ENCODE assay signal across 24 cellular contexts in the genomic region with DNA sequence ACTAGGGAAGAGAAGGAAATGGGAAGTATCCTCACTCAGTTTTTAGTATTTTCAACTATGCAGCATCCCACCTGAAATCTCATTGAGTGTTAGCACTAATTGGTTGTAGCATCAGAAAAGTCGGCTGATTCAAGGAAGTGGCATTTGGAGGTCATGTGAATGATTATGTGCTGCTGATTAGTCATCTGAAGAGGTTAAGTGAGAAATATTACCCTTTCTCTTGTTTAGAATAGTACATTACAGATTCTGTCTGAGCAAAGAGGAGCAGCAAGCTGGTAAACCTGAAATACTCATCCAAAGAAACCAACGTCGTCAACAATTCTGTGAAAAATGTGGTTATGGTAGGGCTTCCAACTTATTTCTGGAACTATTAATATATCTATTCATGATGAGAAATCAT.
DNase-seq lines count a peak whose midpoint lies in the region; ATAC-seq and TF ChIP-seq lines count a peak whose summit lies in the region.
"Had no signal": no experiment of that assay in that cellular context is flagged by ENCODE, and none has a peak within 500 bp of the region (broad histone marks: within the 10 kb centered on the region; RNA-seq: fewer than 3 reads in every experiment).

No MANE protein-coding gene starts in this region.

- H3F3A ChIP-seq in GM23248 (ENCODE audit: insufficient read depth), result peaks cover 33% of the 10 kb centered on the region

- H3K9me3 ChIP-seq in GM23248 (ENCODE audit: low read depth), result no peaks in the 10 kb centered on the region
- H3K9me3 ChIP-seq: BLaER1, vagina had no signal

- no peak for TF ChIP-seq CTCF in RWPE1 (conservative IDR thresholded peaks at IDR 0.05; ENCODE audit: low read depth)
- TF ChIP-seq CTCF in fibroblast of mammary gland (conservative IDR thresholded peaks at IDR 0.05; ENCODE audit: control insufficient read depth, insufficient read depth, low read depth, low read length), result no peak
- TF ChIP-seq CTCF in retinal pigment epithelial cell (conservative IDR thresholded peaks at IDR 0.05; ENCODE audit: low read depth, low read length), result no peak

- peak overlapping the region; percentile 72 for H3K27ac ChIP-seq in GM23248
- no peak overlapping the region for H3K27ac ChIP-seq in RWPE1
- H3K27ac ChIP-seq: BLaER1, vagina, WERI-Rb-1 had no signal

- no peak overlapping the region for H2AFZ ChIP-seq in GM23248

- peaks cover 34% of the 10 kb centered on the region for H3K4me1 ChIP-seq in GM23248 (ENCODE audit: insufficient read depth)
- H3K4me1 ChIP-seq: BLaER1, vagina had no signal

- POLR2A ChIA-PET in RWPE1 (lab: Yijun Ruan, JAX; ENCODE audit: low non-redundant PET), result no interaction called here

- no peaks in the 10 kb centered on the region for H3K79me2 ChIP-seq in GM23248 (ENCODE audit: insufficient read depth)

- H3K36me3 ChIP-seq in GM23248 (ENCODE audit: low read depth), result no peaks in the 10 kb centered on the region
- H3K36me3 ChIP-seq: BLaER1, vagina, WERI-Rb-1 had no signal

- DNase-seq in GM23248 (peak; percentile 78), RWPE1 (ENCODE audit: low spot score) (peak; percentile 38), fibroblast of mammary gland (ENCODE audit: low read depth) (peak; percentile 43), retinal pigment epithelial cell (ENCODE audit: low read depth) (peak; percentile 53), HT-29 (ENCODE audit: low spot score) (no peak), NCI-H1417 treated with DMSO at 0.1 percent for 48 hours (lab: John Stamatoyannopoulos, UW) (no peak)
- DNase-seq: activated CD8-positive, alpha-beta T cell treated with anti-CD3 and anti-CD28 coated beads for 36 hours; activated naive CD4-positive, alpha-beta T cell treated with anti-CD3 and anti-CD28 coated beads, Interleukin-2, amount 10 ng/mL, durations not matched to agents 7 days and 5 days; activated T-cell treated with anti-CD3 and anti-CD28 coated beads, Interleukin-2, amount 50 U/mL, for 4 hours; GF-D8; islet precursor cell; mesendoderm; NCI-H187 treated with DMSO at 0.1 percent for 48 hours; NCI-H446; stimulated activated CD8-positive, alpha-beta memory T cell treated with anti-CD3 and anti-CD28 coated beads, Interleukin-4, amount 100 ng/mL, for 48 hours; substantia nigra; T-cell; WERI-Rb-1 had no signal

- peak overlapping the region; percentile 69 for H3K4me2 ChIP-seq in GM23248 (ENCODE audit: unreplicated experiment)
- H3K4me2 ChIP-seq: BLaER1, smooth muscle cell had no signal

- no peak for ATAC-seq in HG02610 (IDR thresholded peaks at IDR 0.05; ENCODE audit: unreplicated experiment)
- ATAC-seq: activated CD8-positive, alpha-beta T cell treated with anti-CD3 and anti-CD28 coated beads for 36 hours; activated T-cell treated with anti-CD3 and anti-CD28 coated beads, Interleukin-2, amount 50 U/mL, for 4 hours; esophagus mucosa; Right ventricle myocardium inferior; T-cell had no signal

- H3K4me3 ChIP-seq in GM23248, result no peak overlapping the region
- no peak overlapping the region for H3K4me3 ChIP-seq in fibroblast of mammary gland (ENCODE audit: control insufficient read depth, low read depth, low read length)
- H3K4me3 ChIP-seq in retinal pigment epithelial cell (ENCODE audit: low read length), result no peak overlapping the region
- H3K4me3 ChIP-seq: BLaER1, smooth muscle cell, vagina had no signal

- no peaks in the 10 kb centered on the region for H3K27me3 ChIP-seq in GM23248 (replicated peaks; ENCODE audit: insufficient read depth)
- H3K27me3 ChIP-seq: BLaER1, vagina had no signal

- H3K9me2 ChIP-seq in GM23248 (ENCODE audit: insufficient read depth), result no peaks in the 10 kb centered on the region

- no peaks in the 10 kb centered on the region for H4K20me1 ChIP-seq in GM23248 (ENCODE audit: insufficient read depth)
- H4K20me1 ChIP-seq: BLaER1 had no signal

- no peak overlapping the region for H3K9ac ChIP-seq in GM23248
- H3K9ac ChIP-seq: BLaER1 had no signal

- in situ Hi-C loops in GM23248 (cut with MboI), result no loop called here

- CTCF ChIA-PET in RWPE1 (lab: Yijun Ruan, JAX), result no interaction called here

- WGBS in GM23248 (ENCODE audit: low coverage in 1 of 2, low lambda C conversion rate in 2 of 2, missing lambda C conversion rate in 2 of 2), 2 experiments, result 1 to 3% methylated on average over 3 of the region's 3 CpGs

Comparison
In these comparisons a context has a peak if more than half of its experiments do, and no peak if none do; other contexts are left out.
1. DNase-seq: peak in GM23248 (single experiment), RWPE1 (single experiment), fibroblast of mammary gland (single experiment) and retinal pigment epithelial cell (single experiment); none in HT-29 (single experiment) and NCI-H1417 treated with DMSO at 0.1 percent for 48 hours (single experiment).